In the genomic region with DNA sequence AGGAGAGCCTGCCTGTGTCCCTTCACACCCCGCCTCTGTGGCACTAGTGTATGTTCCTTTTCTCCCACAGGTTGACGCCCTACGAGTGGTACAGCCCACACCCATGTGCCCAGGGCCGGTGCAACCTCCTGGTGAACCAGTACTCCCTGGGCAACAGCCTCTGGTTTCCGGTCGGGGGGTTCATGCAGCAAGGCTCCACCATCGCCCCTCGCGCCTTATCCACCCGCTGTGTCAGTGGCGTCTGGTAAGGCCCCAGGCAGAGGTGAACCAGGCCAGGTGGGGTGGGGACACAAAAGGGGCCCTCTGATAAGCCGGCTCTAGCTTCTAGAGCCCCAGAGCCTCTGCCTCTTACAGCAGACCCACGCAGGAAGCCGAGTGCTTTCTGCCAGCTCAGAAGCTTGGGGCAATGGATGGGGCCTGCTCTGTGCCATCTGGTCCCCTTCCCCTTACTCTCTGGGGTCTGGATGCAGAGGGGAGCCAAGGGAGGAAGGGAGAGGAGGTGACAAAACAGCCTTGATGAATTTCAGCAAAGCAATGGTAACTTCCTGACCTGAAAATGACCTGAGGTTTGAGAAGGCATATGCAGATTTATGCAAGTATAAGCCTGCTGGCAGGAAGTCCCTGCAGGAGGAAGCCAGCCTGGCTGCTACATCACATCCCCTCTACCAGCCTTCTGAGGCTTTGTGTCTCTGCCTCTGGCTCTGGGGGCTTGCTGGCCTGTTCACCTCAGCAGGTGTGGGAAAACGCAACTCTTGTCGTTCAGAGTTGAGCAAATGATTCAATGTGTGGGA, we compare ENCODE assay signal across 12 cellular contexts.
DNase-seq lines count a peak whose midpoint lies in the region; ATAC-seq lines count a peak whose summit lies in the region.
"Had no signal": no experiment of that assay in that cellular context is flagged by ENCODE, and none has a peak within 500 bp of the region (broad histone marks: within the 10 kb centered on the region; RNA-seq: fewer than 3 reads in every experiment).

No MANE protein-coding gene starts in this region.

- H3K36me3 Mint-ChIP-seq in activated T-cell treated with anti-CD3 and anti-CD28 coated beads, Interleukin-2, amount 50 U/mL, for 4 hours (ENCODE audit: insufficient read depth): no peaks in the 10 kb centered on the region

- peaks cover 13% of the 10 kb centered on the region for H3K27me3 Mint-ChIP-seq in activated T-cell treated with anti-CD3 and anti-CD28 coated beads, Interleukin-2, amount 50 U/mL, for 4 hours (ENCODE audit: low read depth)

- peaks cover 16% of the 10 kb centered on the region for H3K4me1 Mint-ChIP-seq in activated T-cell treated with anti-CD3 and anti-CD28 coated beads, Interleukin-2, amount 50 U/mL, for 4 hours (ENCODE audit: low read depth)

- peak; percentile 59 for ATAC-seq in HG03354 (IDR thresholded peaks at IDR 0.05; ENCODE audit: poor library complexity, severe bottlenecking, unreplicated experiment)
- peak; percentile 54 to 69 for ATAC-seq in activated T-cell treated with anti-CD3 and anti-CD28 coated beads, Interleukin-2, amount 50 U/mL, for 4 hours
- ATAC-seq in HG02642 (IDR thresholded peaks at IDR 0.05; ENCODE audit: poor library complexity, unreplicated experiment): no peak
- ATAC-seq: A549, left colon had no signal

- DNase-seq in NK-92 treated with Interleukin-12 subunit alpha and Interleukin-12 subunit beta, amount 100 ng/mL, for 24 hours (lab: John Stamatoyannopoulos, UW): peak; percentile 8
- DNase-seq in NK-92 (lab: John Stamatoyannopoulos, UW; ENCODE audit: unreplicated experiment) (no peak), iPS-NIHi7 (ENCODE audit: extremely low spot score) (peak; percentile 73), NCI-H2107 (lab: John Stamatoyannopoulos, UW) (no peak), NCI-H2227 treated with DMSO at 0.1 percent for 48 hours (lab: John Stamatoyannopoulos, UW) (no peak)
- DNase-seq in activated T-cell treated with anti-CD3 and anti-CD28 coated beads, Interleukin-2, amount 50 U/mL, for 4 hours: no peak
- DNase-seq: EL, left colon, NCI-H510A treated with DMSO at 0.1 percent for 48 hours had no signal

- no peak overlapping the region for H3K4me3 Mint-ChIP-seq in activated T-cell treated with anti-CD3 and anti-CD28 coated beads, Interleukin-2, amount 50 U/mL, for 4 hours

- H3K9me3 Mint-ChIP-seq in activated T-cell treated with anti-CD3 and anti-CD28 coated beads, Interleukin-2, amount 50 U/mL, for 4 hours: no peaks in the 10 kb centered on the region

Comparison
In these comparisons a context has a peak if more than half of its experiments do, and no peak if none do; other contexts are left out.
1. DNase-seq: peak in NK-92 treated with Interleukin-12 subunit alpha and Interleukin-12 subunit beta, amount 100 ng/mL, for 24 hours (single experiment) and iPS-NIHi7 (single experiment); none in NK-92 (single experiment), activated T-cell treated with anti-CD3 and anti-CD28 coated beads, Interleukin-2, amount 50 U/mL, for 4 hours (single experiment), NCI-H2107 (single experiment) and NCI-H2227 treated with DMSO at 0.1 percent for 48 hours (single experiment).